ENCODE assay signal across 9 cellular contexts in the genomic region with DNA sequence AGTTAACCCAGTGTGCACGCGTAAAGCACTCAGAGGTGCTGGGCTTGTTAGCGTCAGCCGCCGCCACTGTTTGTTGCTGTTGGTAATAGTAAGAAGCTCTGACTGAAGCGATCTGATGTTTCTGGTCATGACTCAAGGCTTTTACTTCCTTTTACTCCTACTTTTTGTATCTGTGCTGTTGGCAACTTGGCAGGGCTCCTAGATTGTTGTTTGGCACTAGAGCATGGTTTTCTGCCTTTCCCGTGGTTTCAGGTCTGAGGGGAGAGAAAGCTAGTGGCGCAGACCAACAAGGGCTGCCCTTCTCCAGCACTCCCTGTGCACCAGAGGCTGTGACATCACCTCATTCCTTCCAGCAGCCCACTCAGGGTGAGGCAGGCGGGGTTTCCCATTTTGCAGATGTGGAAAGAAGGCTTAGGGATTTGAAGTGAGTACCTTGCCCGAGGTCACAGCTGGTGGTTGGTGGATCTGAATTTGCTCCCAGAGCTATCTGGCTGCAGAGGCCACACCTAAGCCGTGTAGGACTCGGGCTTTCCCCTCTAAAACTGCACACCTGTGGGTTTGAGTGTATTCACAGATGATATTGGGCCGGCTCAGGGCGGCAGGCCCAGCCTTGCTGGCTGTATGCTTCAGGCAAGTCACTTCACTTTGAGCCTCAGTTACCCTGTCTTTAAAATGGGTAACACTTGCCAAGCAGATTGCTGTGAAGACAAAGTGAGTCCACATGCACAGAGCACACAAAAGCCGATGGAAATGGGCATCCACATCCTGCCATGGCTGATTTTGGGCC. TPM values are rescaled to one million over a fixed set of nuclear protein-coding genes. Genes with fewer than 3 reads are reported as not detected.
A peak's percentile ranks its signal among the peaks of the same experiment; 100 is the strongest.
DNase-seq lines count a peak whose midpoint lies in the region; ATAC-seq and TF ChIP-seq lines count a peak whose summit lies in the region.
"Had no signal": no experiment of that assay in that cellular context is flagged by ENCODE, and none has a peak within 500 bp of the region (broad histone marks: within the 10 kb centered on the region; RNA-seq: fewer than 3 reads in every experiment).

No MANE protein-coding gene starts in this region.

- no peaks in the 10 kb centered on the region for H3K27me3 Mint-ChIP-seq in activated CD4-positive, alpha-beta memory T cell treated with anti-CD3 and anti-CD28 coated beads for 36 hours

- H3K27me3 ChIP-seq in hepatocyte (no peaks in the 10 kb centered on the region), thyroid gland (no peaks in the 10 kb centered on the region), SJCRH30 (no peaks in the 10 kb centered on the region)

- H3K79me2 ChIP-seq in hepatocyte = peaks cover 81% of the 10 kb centered on the region

- peak; percentile 54 for DNase-seq in activated effector memory CD4-positive, alpha-beta T cell treated with anti-CD3 and anti-CD28 coated beads, Interleukin-2, amount 50 U/mL, for 16 hours
- no peak for DNase-seq in activated effector memory CD4-positive, alpha-beta T cell treated with Interleukin-2 at 50 U/mL for 16 hours
- DNase-seq in activated CD4-positive, alpha-beta memory T cell treated with anti-CD3 and anti-CD28 coated beads for 36 hours = peak; percentile 26
- DNase-seq in hepatocyte (ENCODE audit: low spot score) (peak; percentile 50), thyroid gland (peak; percentile 30 to 59), SJCRH30 (no peak)
- DNase-seq in activated CD8-positive, alpha-beta memory T cell treated with anti-CD3 and anti-CD28 coated beads for 24 hours = no peak

- no peaks in the 10 kb centered on the region for H3K9me2 ChIP-seq in hepatocyte (replicated peaks; ENCODE audit: insufficient read depth)

- peaks cover 46% of the 10 kb centered on the region for H3K4me1 Mint-ChIP-seq in activated CD4-positive, alpha-beta memory T cell treated with anti-CD3 and anti-CD28 coated beads for 36 hours (ENCODE audit: low read depth)

- TF ChIP-seq POLR2A in thyroid gland (IDR thresholded peaks at IDR 0.05) = no peak

- intact Hi-C loops in activated CD4-positive, alpha-beta memory T cell treated with anti-CD3 and anti-CD28 coated beads for 36 hours (cut with micrococcal nuclease) = no loop called here
- intact Hi-C loops in thyroid gland (cut with DNase I) = no loop called here

- H3K27ac Mint-ChIP-seq in activated CD4-positive, alpha-beta memory T cell treated with anti-CD3 and anti-CD28 coated beads for 36 hours = no peak overlapping the region
- H3K27ac Mint-ChIP-seq: nephron had no signal

- H2AFZ ChIP-seq in hepatocyte = no peak overlapping the region

- H3K4me2 ChIP-seq in hepatocyte = peak overlapping the region; percentile 37

- CTCF ChIA-PET in activated CD4-positive, alpha-beta memory T cell treated with anti-CD3 and anti-CD28 coated beads for 36 hours (lab: Charles Lee) = interaction anchor here (0.9 to 4.1 kb wide), 3 partner anchors 18 to 51 kb away, joined by 3 to 12 read pairs (median 3); a partner anchor contains a TSS

- H3K4me3 ChIP-seq in hepatocyte = no peak overlapping the region
- H3K4me3 ChIP-seq in thyroid gland (replicated peaks in 1 of 3) = no peak overlapping the region
- H3K4me3 ChIP-seq in SJCRH30 = no peak overlapping the region

- H3K9me3 Mint-ChIP-seq in activated CD4-positive, alpha-beta memory T cell treated with anti-CD3 and anti-CD28 coated beads for 36 hours = no peaks in the 10 kb centered on the region
- H3K9me3 Mint-ChIP-seq: nephron had no signal

- peaks cover 7% of the 10 kb centered on the region for H3K36me3 Mint-ChIP-seq in activated CD4-positive, alpha-beta memory T cell treated with anti-CD3 and anti-CD28 coated beads for 36 hours

- H3K27ac ChIP-seq in hepatocyte (peak overlapping the region; percentile 63), thyroid gland (no peak overlapping the region), SJCRH30 (no peak overlapping the region)

- H3K4me1 ChIP-seq in hepatocyte (ENCODE audit: insufficient read depth) (peaks cover 36% of the 10 kb centered on the region), thyroid gland (peaks cover 24 to 40% of the 10 kb centered on the region in 2 donors), SJCRH30 (peaks cover 4% of the 10 kb centered on the region; the same call in 1 of the 2 replicates)

- ATAC-seq in HG03108 (IDR thresholded peaks at IDR 0.05; ENCODE audit: unreplicated experiment) = no peak

- POLR2A ChIA-PET in activated CD4-positive, alpha-beta memory T cell treated with anti-CD3 and anti-CD28 coated beads for 36 hours (lab: Charles Lee) = interaction anchor here (0.8 kb wide), 1 partner anchor 83 kb away, joined by 4 read pairs; a partner anchor contains a TSS

- no peak overlapping the region for H3K4me3 Mint-ChIP-seq in activated CD4-positive, alpha-beta memory T cell treated with anti-CD3 and anti-CD28 coated beads for 36 hours

- peaks cover 36% of the 10 kb centered on the region for H4K20me1 ChIP-seq in hepatocyte (ENCODE audit: insufficient read depth, poor library complexity, severe bottlenecking)

- WGBS in hepatocyte (ENCODE audit: low lambda C conversion rate, missing lambda C conversion rate) = 83% methylated on average over 15 of the region's 15 CpGs
- WGBS in thyroid gland, 2 donors = 74 to 78% methylated on average over 13 to 15 of the region's 15 CpGs

- H3K9me3 ChIP-seq in hepatocyte (ENCODE audit: low read depth) (no peaks in the 10 kb centered on the region), thyroid gland (no peaks in the 10 kb centered on the region), SJCRH30 (replicated peaks) (no peaks in the 10 kb centered on the region)

- no peak for TF ChIP-seq CTCF in hepatocyte (IDR thresholded peaks at IDR 0.05; ENCODE audit: poor library complexity)
- no peak for TF ChIP-seq CTCF in thyroid gland (IDR thresholded peaks at IDR 0.05)

- H3K36me3 ChIP-seq in hepatocyte (replicated peaks; ENCODE audit: insufficient read depth, low read depth) (no peaks in the 10 kb centered on the region), thyroid gland (peaks cover 0 to 11% of the 10 kb centered on the region in 2 donors), SJCRH30 (peaks cover 34% of the 10 kb centered on the region)

RNA-seq across cellular contexts. Expression of a gene that starts 51.2 kb away (rescaled TPM):
- total RNA-seq in activated CD4-positive, alpha-beta memory T cell treated with anti-CD3 and anti-CD28 coated beads for 36 hours = 10 to 100 TPM; 10.8 to 11.5 TPM
- total RNA-seq in hepatocyte (15.4 and 18.5 TPM in 2 replicates), thyroid gland (10 to 100 TPM; 17.9 to 34.1 (median 26.6) TPM)
- polyA plus RNA-seq in hepatocyte = 18.2 and 20.1 TPM in 2 replicates
- total RNA-seq in SJCRH30 (2014; rRNA removed; shearing (Covaris generic)) = 12.4 and 13.5 TPM in 2 replicates

Comparison
In these comparisons a context has a peak if more than half of its experiments do, and no peak if none do; other contexts are left out.
1. DNase-seq: peak in activated effector memory CD4-positive, alpha-beta T cell treated with anti-CD3 and anti-CD28 coated beads, Interleukin-2, amount 50 U/mL, for 16 hours (single experiment), activated CD4-positive, alpha-beta memory T cell treated with anti-CD3 and anti-CD28 coated beads for 36 hours (single experiment), hepatocyte (single experiment) and thyroid gland (2 of 2); none in activated effector memory CD4-positive, alpha-beta T cell treated with Interleukin-2 at 50 U/mL for 16 hours (single experiment), activated CD8-positive, alpha-beta memory T cell treated with anti-CD3 and anti-CD28 coated beads for 24 hours (single experiment) and SJCRH30 (0 of 2).